In the genomic region with DNA sequence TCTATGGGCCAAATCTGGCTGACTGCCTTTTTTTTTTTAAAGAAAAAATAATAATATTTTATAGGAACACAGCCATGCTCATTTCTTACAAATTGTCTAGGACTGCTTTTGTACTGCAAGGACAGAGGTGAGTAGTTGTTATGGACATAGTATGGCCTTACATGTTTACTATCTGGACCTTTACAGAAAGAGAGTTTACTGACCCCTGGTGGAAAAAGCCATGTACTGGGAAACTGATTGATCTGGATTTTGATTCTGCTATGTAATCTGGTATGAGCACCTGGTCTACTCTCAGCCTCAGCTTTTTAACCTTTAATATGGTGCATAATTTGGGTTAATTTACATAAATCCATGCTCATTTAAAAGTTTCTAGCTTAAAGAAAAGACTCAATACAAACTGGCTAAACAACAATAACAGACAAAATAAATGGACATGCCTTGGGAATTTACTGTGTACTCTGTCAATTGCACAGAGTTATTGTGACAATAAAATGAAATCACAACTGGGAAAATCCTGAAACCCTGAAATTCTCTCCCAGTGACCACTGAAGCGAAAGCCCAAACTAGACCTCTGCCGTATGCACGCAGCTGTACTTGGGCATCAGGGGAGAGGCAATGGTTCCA, we compare ENCODE assay signal across 7 cellular contexts.
DNase-seq lines count a peak whose midpoint lies in the region; ATAC-seq and TF ChIP-seq lines count a peak whose summit lies in the region.

No MANE protein-coding gene starts in this region.

- H3K79me2 ChIP-seq in parathyroid adenoma: no peaks in the 10 kb centered on the region

- intact Hi-C loops in dorsolateral prefrontal cortex (cut with DNase I): no loop called here

- TF ChIP-seq CTCF in GM20000 (IDR thresholded peaks at IDR 0.05; ENCODE audit: extremely low read depth, missing control alignments) (no peak), dorsolateral prefrontal cortex (IDR thresholded peaks at IDR 0.05 in 54 of 56, conservative IDR thresholded peaks at IDR 0.05 in 2 of 56; ENCODE audit: low read depth in 1 of 56, partially characterized antibody in 56 of 56) (peak in 53 of 56 donors; percentile 8 to 54 (median 35)), parathyroid adenoma (IDR thresholded peaks at IDR 0.05) (peak; percentile 70), coronary artery (IDR thresholded peaks at IDR 0.05) (no peak)

- H3K27me3 ChIP-seq in dorsolateral prefrontal cortex (no peaks in the 10 kb centered on the region), parathyroid adenoma (ENCODE audit: control insufficient read depth, insufficient read depth, low read length) (no peaks in the 10 kb centered on the region)

- peak; percentile 10 for DNase-seq in GM20000 (ENCODE audit: low spot score)
- DNase-seq in NCI-H2196 (lab: John Stamatoyannopoulos, UW; ENCODE audit: unreplicated experiment): peak; percentile 20
- DNase-seq in dorsolateral prefrontal cortex: no peak
- DNase-seq in coronary artery (ENCODE audit: low spot score): no peak

- H2AFZ ChIP-seq in parathyroid adenoma: no peak overlapping the region

- H3K9me3 ChIP-seq in parathyroid adenoma (ENCODE audit: control insufficient read depth, low read length): no peaks in the 10 kb centered on the region

- no peak overlapping the region for H3K4me2 ChIP-seq in parathyroid adenoma (ENCODE audit: low read length)

- H3K27ac ChIP-seq in dorsolateral prefrontal cortex (peak overlapping the region in 15 of 59 donors; percentile 5 to 62 (median 25)), parathyroid adenoma (no peak overlapping the region), coronary artery (no peak overlapping the region)

- H3K4me3 ChIP-seq in dorsolateral prefrontal cortex (no peak overlapping the region), parathyroid adenoma (ENCODE audit: low read depth, low read length) (no peak overlapping the region), coronary artery (no peak overlapping the region)

- H3K4me1 ChIP-seq in parathyroid adenoma: peaks cover 18% of the 10 kb centered on the region

- no peaks in the 10 kb centered on the region for H3K36me3 ChIP-seq in parathyroid adenoma (ENCODE audit: control insufficient read depth, insufficient read depth, low read length)

- H3K9ac ChIP-seq in parathyroid adenoma: no peak overlapping the region

- ATAC-seq in GM21825 (IDR thresholded peaks at IDR 0.05; ENCODE audit: unreplicated experiment) (no peak), HG03108 (IDR thresholded peaks at IDR 0.05; ENCODE audit: unreplicated experiment) (no peak)

Comparison
In these comparisons a context has a peak if more than half of its experiments do, and no peak if none do; other contexts are left out.
1. DNase-seq: peak in GM20000 (single experiment) and NCI-H2196 (single experiment); none in dorsolateral prefrontal cortex (0 of 10) and coronary artery (single experiment).
2. CTCF ChIP-seq: peak in dorsolateral prefrontal cortex (53 of 56) and parathyroid adenoma (single experiment); none in GM20000 (single experiment) and coronary artery (single experiment).